8 cellular contexts compared by ENCODE assay signal in genomic region chr4:37837446-37837845, GRCh38. TPM values are rescaled to one million over a fixed set of nuclear protein-coding genes. Genes with fewer than 3 reads are reported as not detected.
A peak's percentile ranks its signal among the peaks of the same experiment; 100 is the strongest.
DNase-seq lines count a peak whose midpoint lies in the region; ATAC-seq and TF ChIP-seq lines count a peak whose summit lies in the region.
"Had no signal": no experiment of that assay in that cellular context is flagged by ENCODE, and none has a peak within 500 bp of the region (broad histone marks: within the 10 kb centered on the region; RNA-seq: fewer than 3 reads in every experiment).

No MANE protein-coding gene starts in this region.

- DNase-seq in H4 (ENCODE audit: low spot score) (peak; percentile 38), RWPE1 (ENCODE audit: low spot score) (peak; percentile 45), epithelial cell of prostate (ENCODE audit: low read depth, low spot score) (no peak), skeletal muscle cell (ENCODE audit: low read depth) (peak; percentile 42), amygdala (lab: John Stamatoyannopoulos, UW) (no peak), NCI-H748 treated with DMSO at 0.1 percent for 48 hours (lab: John Stamatoyannopoulos, UW) (no peak)
- DNase-seq: NCI-H1694 treated with DMSO at 0.1 percent for 48 hours had no signal

- POLR2A ChIA-PET in RWPE1 (lab: Yijun Ruan, JAX; ENCODE audit: low non-redundant PET): no interaction called here

- H3K27ac ChIP-seq in RWPE1: peak overlapping the region; percentile 65
- peak overlapping the region; percentile 57 for H3K27ac ChIP-seq in epithelial cell of prostate

- ATAC-seq in GM18873 (IDR thresholded peaks at IDR 0.05; ENCODE audit: low FRiP score, unreplicated experiment): no peak

- CTCF ChIA-PET in RWPE1 (lab: Yijun Ruan, JAX): no interaction called here

- TF ChIP-seq CTCF in RWPE1 (conservative IDR thresholded peaks at IDR 0.05; ENCODE audit: low read depth): no peak

- no peak overlapping the region for H3K4me3 ChIP-seq in skeletal muscle cell (ENCODE audit: low read depth, low read length)

RNA-seq across cellular contexts. Expression of gene PGM2, which starts 11.0 kb away (rescaled TPM):
- 36.2 and 46.5 TPM in 2 replicates for total RNA-seq in H4 (2014; rRNA removed; shearing (Covaris generic))

RNA-seq across cellular contexts. Expression of gene TBC1D1, which starts 53.4 kb away (rescaled TPM):
- 92.0 and 110 TPM in 2 replicates for total RNA-seq in H4 (2014; rRNA removed; shearing (Covaris generic))

Comparison
In these comparisons a context has a peak if more than half of its experiments do, and no peak if none do; other contexts are left out.
1. DNase-seq: peak in H4 (single experiment), RWPE1 (single experiment) and skeletal muscle cell (single experiment); none in epithelial cell of prostate (single experiment), amygdala (0 of 56) and NCI-H748 treated with DMSO at 0.1 percent for 48 hours (single experiment).